1 cellular context compared by ENCODE assay signal in the genomic region with DNA sequence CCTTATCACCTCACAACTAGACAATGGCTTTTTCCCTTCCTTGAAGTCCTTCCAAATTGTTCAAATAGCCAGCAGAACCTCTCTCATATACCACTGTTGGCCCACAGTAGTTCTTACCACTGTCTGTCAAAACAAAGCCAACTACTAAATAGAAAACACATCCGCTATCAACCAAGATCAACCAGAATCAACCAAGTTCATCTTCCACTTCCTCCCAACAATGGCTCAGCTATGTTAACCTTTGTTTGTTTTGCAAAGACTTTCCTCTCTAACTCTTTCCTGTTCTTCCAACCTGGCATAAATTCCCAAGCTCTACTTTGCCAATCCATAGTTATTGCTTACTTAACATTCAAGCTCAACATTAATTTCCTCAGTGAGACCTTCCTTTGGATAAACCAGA.
TF ChIP-seq lines count a peak whose summit lies in the region.

No MANE protein-coding gene starts in this region.

TF ChIP-seq in HepG2, 621 proteins besides CTCF, POLR2A, EP300 and RAD21 (continued from another document):
- TF ChIP-seq ZBTB33 (CRISPR knock-in tag; IDR thresholded peaks at IDR 0.05), result 0 out of 2 replicates have a peak, but pooled peaks have one; percentile 24
- no peak for TF ChIP-seq GABPA (IDR thresholded peaks at IDR 0.05; ENCODE audit: low read depth, low read length)
- TF ChIP-seq GABPA (CRISPR knock-in tag; IDR thresholded peaks at IDR 0.05; ENCODE audit: low read depth), result no peak
- no peak for TF ChIP-seq IKZF5 (CRISPR knock-in tag; IDR thresholded peaks at IDR 0.05)
- no peak for TF ChIP-seq PLRG1 (conservative IDR thresholded peaks at IDR 0.05)
- no peak for TF ChIP-seq SNRNP70 (IDR thresholded peaks at IDR 0.05; ENCODE audit: low read depth, low read length)
- TF ChIP-seq MED13 (CRISPR knock-in tag; IDR thresholded peaks at IDR 0.05), result no peak
- TF ChIP-seq, protein P1, sequence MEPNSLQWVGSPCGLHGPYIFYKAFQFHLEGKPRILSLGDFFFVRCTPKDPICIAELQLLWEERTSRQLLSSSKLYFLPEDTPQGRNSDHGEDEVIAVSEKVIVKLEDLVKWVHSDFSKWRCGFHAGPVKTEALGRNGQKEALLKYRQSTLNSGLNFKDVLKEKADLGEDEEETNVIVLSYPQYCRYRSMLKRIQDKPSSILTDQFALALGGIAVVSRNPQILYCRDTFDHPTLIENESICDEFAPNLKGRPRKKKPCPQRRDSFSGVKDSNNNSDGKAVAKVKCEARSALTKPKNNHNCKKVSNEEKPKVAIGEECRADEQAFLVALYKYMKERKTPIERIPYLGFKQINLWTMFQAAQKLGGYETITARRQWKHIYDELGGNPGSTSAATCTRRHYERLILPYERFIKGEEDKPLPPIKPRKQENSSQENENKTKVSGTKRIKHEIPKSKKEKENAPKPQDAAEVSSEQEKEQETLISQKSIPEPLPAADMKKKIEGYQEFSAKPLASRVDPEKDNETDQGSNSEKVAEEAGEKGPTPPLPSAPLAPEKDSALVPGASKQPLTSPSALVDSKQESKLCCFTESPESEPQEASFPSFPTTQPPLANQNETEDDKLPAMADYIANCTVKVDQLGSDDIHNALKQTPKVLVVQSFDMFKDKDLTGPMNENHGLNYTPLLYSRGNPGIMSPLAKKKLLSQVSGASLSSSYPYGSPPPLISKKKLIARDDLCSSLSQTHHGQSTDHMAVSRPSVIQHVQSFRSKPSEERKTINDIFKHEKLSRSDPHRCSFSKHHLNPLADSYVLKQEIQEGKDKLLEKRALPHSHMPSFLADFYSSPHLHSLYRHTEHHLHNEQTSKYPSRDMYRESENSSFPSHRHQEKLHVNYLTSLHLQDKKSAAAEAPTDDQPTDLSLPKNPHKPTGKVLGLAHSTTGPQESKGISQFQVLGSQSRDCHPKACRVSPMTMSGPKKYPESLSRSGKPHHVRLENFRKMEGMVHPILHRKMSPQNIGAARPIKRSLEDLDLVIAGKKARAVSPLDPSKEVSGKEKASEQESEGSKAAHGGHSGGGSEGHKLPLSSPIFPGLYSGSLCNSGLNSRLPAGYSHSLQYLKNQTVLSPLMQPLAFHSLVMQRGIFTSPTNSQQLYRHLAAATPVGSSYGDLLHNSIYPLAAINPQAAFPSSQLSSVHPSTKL (CRISPR knock-in tag; IDR thresholded peaks at IDR 0.05), result peak; percentile 59
- TF ChIP-seq, protein P2, sequence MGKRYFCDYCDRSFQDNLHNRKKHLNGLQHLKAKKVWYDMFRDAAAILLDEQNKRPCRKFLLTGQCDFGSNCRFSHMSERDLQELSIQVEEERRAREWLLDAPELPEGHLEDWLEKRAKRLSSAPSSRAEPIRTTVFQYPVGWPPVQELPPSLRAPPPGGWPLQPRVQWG (CRISPR knock-in tag; IDR thresholded peaks at IDR 0.05; ENCODE audit: borderline replicate concordance, low read depth), result no peak
- TF ChIP-seq, protein P3, sequence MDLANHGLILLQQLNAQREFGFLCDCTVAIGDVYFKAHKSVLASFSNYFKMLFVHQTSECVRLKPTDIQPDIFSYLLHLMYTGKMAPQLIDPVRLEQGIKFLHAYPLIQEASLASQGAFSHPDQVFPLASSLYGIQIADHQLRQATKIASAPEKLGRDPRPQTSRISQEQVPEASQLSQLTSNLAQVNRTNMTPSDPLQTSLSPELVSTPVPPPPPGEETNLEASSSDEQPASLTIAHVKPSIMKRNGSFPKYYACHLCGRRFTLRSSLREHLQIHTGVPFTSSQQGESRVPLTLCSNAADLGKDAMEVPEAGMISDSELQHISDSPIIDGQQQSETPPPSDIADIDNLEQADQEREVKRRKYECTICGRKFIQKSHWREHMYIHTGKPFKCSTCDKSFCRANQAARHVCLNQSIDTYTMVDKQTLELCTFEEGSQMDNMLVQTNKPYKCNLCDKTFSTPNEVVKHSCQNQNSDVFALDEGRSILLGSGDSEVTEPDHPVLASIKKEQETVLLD (CRISPR knock-in tag; IDR thresholded peaks at IDR 0.05; ENCODE audit: low read depth), result no peak
- TF ChIP-seq, protein P4, sequence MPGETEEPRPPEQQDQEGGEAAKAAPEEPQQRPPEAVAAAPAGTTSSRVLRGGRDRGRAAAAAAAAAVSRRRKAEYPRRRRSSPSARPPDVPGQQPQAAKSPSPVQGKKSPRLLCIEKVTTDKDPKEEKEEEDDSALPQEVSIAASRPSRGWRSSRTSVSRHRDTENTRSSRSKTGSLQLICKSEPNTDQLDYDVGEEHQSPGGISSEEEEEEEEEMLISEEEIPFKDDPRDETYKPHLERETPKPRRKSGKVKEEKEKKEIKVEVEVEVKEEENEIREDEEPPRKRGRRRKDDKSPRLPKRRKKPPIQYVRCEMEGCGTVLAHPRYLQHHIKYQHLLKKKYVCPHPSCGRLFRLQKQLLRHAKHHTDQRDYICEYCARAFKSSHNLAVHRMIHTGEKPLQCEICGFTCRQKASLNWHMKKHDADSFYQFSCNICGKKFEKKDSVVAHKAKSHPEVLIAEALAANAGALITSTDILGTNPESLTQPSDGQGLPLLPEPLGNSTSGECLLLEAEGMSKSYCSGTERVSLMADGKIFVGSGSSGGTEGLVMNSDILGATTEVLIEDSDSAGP (CRISPR knock-in tag; IDR thresholded peaks at IDR 0.05; ENCODE audit: borderline replicate concordance), result no peak
- no peak for TF ChIP-seq NKX3-1 (CRISPR knock-in tag; IDR thresholded peaks at IDR 0.05)
- no peak for TF ChIP-seq ZNF577 (CRISPR knock-in tag; IDR thresholded peaks at IDR 0.05; ENCODE audit: borderline replicate concordance, low read depth)
- TF ChIP-seq, protein P5, sequence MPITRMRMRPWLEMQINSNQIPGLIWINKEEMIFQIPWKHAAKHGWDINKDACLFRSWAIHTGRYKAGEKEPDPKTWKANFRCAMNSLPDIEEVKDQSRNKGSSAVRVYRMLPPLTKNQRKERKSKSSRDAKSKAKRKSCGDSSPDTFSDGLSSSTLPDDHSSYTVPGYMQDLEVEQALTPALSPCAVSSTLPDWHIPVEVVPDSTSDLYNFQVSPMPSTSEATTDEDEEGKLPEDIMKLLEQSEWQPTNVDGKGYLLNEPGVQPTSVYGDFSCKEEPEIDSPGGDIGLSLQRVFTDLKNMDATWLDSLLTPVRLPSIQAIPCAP (CRISPR knock-in tag; IDR thresholded peaks at IDR 0.05; ENCODE audit: low read depth), result no peak
- TF ChIP-seq PAX8 (CRISPR knock-in tag; IDR thresholded peaks at IDR 0.05; ENCODE audit: borderline replicate concordance), result no peak
- no peak for TF ChIP-seq ATM (IDR thresholded peaks at IDR 0.05; ENCODE audit: borderline replicate concordance)
- TF ChIP-seq ZKSCAN5 (CRISPR knock-in tag; IDR thresholded peaks at IDR 0.05), result no peak
- TF ChIP-seq RFXAP (CRISPR knock-in tag; IDR thresholded peaks at IDR 0.05; ENCODE audit: borderline replicate concordance), result no peak
- TF ChIP-seq ZNF687 (CRISPR knock-in tag; IDR thresholded peaks at IDR 0.05), result no peak
- TF ChIP-seq, protein P6, sequence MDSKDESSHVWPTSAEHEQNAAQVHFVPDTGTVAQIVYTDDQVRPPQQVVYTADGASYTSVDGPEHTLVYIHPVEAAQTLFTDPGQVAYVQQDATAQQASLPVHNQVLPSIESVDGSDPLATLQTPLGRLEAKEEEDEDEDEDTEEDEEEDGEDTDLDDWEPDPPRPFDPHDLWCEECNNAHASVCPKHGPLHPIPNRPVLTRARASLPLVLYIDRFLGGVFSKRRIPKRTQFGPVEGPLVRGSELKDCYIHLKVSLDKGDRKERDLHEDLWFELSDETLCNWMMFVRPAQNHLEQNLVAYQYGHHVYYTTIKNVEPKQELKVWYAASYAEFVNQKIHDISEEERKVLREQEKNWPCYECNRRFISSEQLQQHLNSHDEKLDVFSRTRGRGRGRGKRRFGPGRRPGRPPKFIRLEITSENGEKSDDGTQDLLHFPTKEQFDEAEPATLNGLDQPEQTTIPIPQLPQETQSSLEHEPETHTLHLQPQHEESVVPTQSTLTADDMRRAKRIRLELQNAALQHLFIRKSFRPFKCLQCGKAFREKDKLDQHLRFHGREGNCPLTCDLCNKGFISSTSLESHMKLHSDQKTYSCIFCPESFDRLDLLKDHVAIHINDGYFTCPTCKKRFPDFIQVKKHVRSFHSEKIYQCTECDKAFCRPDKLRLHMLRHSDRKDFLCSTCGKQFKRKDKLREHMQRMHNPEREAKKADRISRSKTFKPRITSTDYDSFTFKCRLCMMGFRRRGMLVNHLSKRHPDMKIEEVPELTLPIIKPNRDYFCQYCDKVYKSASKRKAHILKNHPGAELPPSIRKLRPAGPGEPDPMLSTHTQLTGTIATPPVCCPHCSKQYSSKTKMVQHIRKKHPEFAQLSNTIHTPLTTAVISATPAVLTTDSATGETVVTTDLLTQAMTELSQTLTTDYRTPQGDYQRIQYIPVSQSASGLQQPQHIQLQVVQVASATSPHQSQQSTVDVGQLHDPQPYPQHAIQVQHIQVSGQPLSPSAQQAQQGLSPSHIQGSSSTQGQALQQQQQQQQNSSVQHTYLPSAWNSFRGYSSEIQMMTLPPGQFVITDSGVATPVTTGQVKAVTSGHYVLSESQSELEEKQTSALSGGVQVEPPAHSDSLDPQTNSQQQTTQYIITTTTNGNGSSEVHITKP (CRISPR knock-in tag; IDR thresholded peaks at IDR 0.05; ENCODE audit: low read depth), result no peak
- no peak for TF ChIP-seq FOXM1 (CRISPR knock-in tag; IDR thresholded peaks at IDR 0.05)
- TF ChIP-seq ZNF274 (CRISPR knock-in tag; IDR thresholded peaks at IDR 0.05), result no peak
TF ChIP-seq in HepG2: peak in this region for 15.
